ENCODE assay signal across 1 cellular context in the genomic region with DNA sequence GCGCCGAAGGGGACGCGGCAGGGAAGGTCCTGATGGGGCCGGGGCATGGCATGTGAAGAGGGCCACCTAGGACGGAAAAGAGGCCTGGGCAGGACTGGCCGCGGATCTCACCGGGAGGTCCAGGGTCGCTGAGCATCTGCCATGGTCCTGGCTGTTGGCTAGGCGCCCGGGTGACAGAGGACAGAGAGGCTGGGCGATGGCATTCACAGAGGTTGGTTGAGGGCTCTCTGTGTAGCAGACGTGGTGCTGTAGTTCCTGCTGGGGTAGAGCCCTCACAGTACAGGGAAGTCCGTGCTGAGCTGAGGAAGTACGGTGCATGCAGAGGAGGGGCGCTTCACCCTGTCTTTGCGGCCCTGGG.
TF ChIP-seq lines count a peak whose summit lies in the region.

No MANE protein-coding gene starts in this region.

TF ChIP-seq in K562, 482 proteins besides CTCF, POLR2A, EP300 and RAD21 (continued from another document and continues in another):
- TF ChIP-seq XRCC3 (IDR thresholded peaks at IDR 0.05) (no peak), SMARCE1 (IDR thresholded peaks at IDR 0.05) (no peak), ZNF3 (CRISPR knock-in tag; IDR thresholded peaks at IDR 0.05) (no peak), ZNF561 (CRISPR knock-in tag; conservative IDR thresholded peaks at IDR 0.05) (no peak), ZNF717 (CRISPR knock-in tag; IDR thresholded peaks at IDR 0.05) (no peak), ZBED1 (IDR thresholded peaks at IDR 0.05) (no peak), PHF8 (IDR thresholded peaks at IDR 0.05; ENCODE audit: borderline replicate concordance, low read length) (peak; percentile 14; the same call in 1 of the 2 replicates), NCOA6 (IDR thresholded peaks at IDR 0.05) (no peak), MBD1 (CRISPR knock-in tag; IDR thresholded peaks at IDR 0.05) (no peak), MNT (conservative IDR thresholded peaks at IDR 0.05) (no peak), JUN (IDR thresholded peaks at IDR 0.05; ENCODE audit: borderline replicate concordance, low read depth, low read length) (no peak), JUN (CRISPR knock-in tag; IDR thresholded peaks at IDR 0.05; ENCODE audit: borderline replicate concordance) (no peak), POLR2AphosphoS5 (IDR thresholded peaks at IDR 0.05; ENCODE audit: control insufficient read depth, insufficient read depth, low read depth, low read length) (no peak), TAF15 (IDR thresholded peaks at IDR 0.05; ENCODE audit: low read depth, low read length) (no peak), RB1 (IDR thresholded peaks at IDR 0.05; ENCODE audit: low read depth) (no peak), CREB1 (IDR thresholded peaks at IDR 0.05) (no peak), CREB1 (CRISPR knock-in tag; IDR thresholded peaks at IDR 0.05) (no peak), ZBTB1 (CRISPR knock-in tag; IDR thresholded peaks at IDR 0.05; ENCODE audit: borderline replicate concordance, low read depth) (0 out of 2 replicates have a peak, but pooled peaks have one; percentile 22), LCOR (CRISPR knock-in tag; IDR thresholded peaks at IDR 0.05) (no peak; the same call in 1 of the 2 replicates), DDX20 (tag; IDR thresholded peaks at IDR 0.05; ENCODE audit: low read depth) (no peak), ZNF699 (CRISPR knock-in tag; IDR thresholded peaks at IDR 0.05; ENCODE audit: insufficient replicate concordance) (no peak), SAFB2 (IDR thresholded peaks at IDR 0.05; ENCODE audit: borderline replicate concordance, low read depth, low read length, severe bottlenecking) (no peak), MEF2A (IDR thresholded peaks at IDR 0.05; ENCODE audit: control insufficient read depth, low read depth, low read length) (no peak), SUPT5H (IDR thresholded peaks at IDR 0.05) (no peak), EWSR1 (IDR thresholded peaks at IDR 0.05; ENCODE audit: borderline replicate concordance, low read depth, partially characterized antibody) (no peak), C11orf30 (IDR thresholded peaks at IDR 0.05; ENCODE audit: low read depth) (no peak), KLF1 (tag; IDR thresholded peaks at IDR 0.05) (no peak), CREB3L1 (IDR thresholded peaks at IDR 0.05; ENCODE audit: borderline replicate concordance, low read depth) (no peak), ATF2 (CRISPR knock-in tag; IDR thresholded peaks at IDR 0.05) (no peak), KDM4B (IDR thresholded peaks at IDR 0.05; ENCODE audit: borderline replicate concordance in 2 of 2, low read depth in 1 of 2) (peak in 1 of 2 experiments; percentile 49; a peak in 1 of 4 replicates), PCBP2 (IDR thresholded peaks at IDR 0.05; ENCODE audit: low read depth, low read length, poor library complexity, severe bottlenecking) (no peak), TRIM24 (IDR thresholded peaks at IDR 0.05) (no peak), CHD4 (IDR thresholded peaks at IDR 0.05; ENCODE audit: insufficient read depth, insufficient replicate concordance, low read depth, low read length, poor library complexity, severe bottlenecking) (no peak), FOXA1 (IDR thresholded peaks at IDR 0.05; ENCODE audit: borderline replicate concordance) (no peak), ZBTB9 (CRISPR knock-in tag; IDR thresholded peaks at IDR 0.05) (no peak), CUX1 (CRISPR knock-in tag; IDR thresholded peaks at IDR 0.05) (no peak), ZNF277 (CRISPR knock-in tag; IDR thresholded peaks at IDR 0.05; ENCODE audit: borderline replicate concordance) (no peak), MIER1 (IDR thresholded peaks at IDR 0.05; ENCODE audit: low read depth) (no peak), BRF1 (IDR thresholded peaks at IDR 0.05; ENCODE audit: borderline replicate concordance, extremely low read depth, insufficient read length) (no peak), KHSRP (IDR thresholded peaks at IDR 0.05) (no peak)
- TF ChIP-seq, protein P1, sequence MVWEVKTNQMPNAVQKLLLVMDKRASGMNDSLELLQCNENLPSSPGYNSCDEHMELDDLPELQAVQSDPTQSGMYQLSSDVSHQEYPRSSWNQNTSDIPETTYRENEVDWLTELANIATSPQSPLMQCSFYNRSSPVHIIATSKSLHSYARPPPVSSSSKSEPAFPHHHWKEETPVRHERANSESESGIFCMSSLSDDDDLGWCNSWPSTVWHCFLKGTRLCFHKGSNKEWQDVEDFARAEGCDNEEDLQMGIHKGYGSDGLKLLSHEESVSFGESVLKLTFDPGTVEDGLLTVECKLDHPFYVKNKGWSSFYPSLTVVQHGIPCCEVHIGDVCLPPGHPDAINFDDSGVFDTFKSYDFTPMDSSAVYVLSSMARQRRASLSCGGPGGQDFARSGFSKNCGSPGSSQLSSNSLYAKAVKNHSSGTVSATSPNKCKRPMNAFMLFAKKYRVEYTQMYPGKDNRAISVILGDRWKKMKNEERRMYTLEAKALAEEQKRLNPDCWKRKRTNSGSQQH (CRISPR knock-in tag; IDR thresholded peaks at IDR 0.05): no peak
- TF ChIP-seq, protein P2, sequence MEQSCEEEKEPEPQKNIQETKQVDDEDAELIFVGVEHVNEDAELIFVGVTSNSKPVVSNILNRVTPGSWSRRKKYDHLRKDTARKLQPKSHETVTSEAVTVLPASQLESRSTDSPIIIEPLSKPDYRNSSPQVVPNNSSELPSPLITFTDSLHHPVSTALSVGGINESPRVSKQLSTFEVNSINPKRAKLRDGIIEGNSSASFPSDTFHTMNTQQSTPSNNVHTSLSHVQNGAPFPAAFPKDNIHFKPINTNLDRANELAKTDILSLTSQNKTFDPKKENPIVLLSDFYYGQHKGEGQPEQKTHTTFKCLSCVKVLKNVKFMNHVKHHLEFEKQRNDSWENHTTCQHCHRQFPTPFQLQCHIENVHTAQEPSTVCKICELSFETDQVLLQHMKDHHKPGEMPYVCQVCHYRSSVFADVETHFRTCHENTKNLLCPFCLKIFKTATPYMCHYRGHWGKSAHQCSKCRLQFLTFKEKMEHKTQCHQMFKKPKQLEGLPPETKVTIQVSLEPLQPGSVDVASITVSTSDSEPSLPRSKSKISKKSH (CRISPR knock-in tag; IDR thresholded peaks at IDR 0.05): no peak
- TF ChIP-seq, protein P3, sequence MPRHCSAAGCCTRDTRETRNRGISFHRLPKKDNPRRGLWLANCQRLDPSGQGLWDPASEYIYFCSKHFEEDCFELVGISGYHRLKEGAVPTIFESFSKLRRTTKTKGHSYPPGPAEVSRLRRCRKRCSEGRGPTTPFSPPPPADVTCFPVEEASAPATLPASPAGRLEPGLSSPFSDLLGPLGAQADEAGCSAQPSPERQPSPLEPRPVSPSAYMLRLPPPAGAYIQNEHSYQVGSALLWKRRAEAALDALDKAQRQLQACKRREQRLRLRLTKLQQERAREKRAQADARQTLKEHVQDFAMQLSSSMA (CRISPR knock-in tag; IDR thresholded peaks at IDR 0.05): no peak
- TF ChIP-seq, protein P4, sequence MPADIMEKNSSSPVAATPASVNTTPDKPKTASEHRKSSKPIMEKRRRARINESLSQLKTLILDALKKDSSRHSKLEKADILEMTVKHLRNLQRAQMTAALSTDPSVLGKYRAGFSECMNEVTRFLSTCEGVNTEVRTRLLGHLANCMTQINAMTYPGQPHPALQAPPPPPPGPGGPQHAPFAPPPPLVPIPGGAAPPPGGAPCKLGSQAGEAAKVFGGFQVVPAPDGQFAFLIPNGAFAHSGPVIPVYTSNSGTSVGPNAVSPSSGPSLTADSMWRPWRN (IDR thresholded peaks at IDR 0.05; ENCODE audit: low read depth): no peak
